Comparison of ENCODE assay signal across 1 cellular context in genomic region chr5:78677777-78678668, GRCh38.
TF ChIP-seq lines count a peak whose summit lies in the region.

No MANE protein-coding gene starts in this region.

TF ChIP-seq in K562, 482 proteins besides CTCF, POLR2A, EP300 and RAD21 (continued from another document and continues in another):
- TF ChIP-seq MTA2 (IDR thresholded peaks at IDR 0.05; ENCODE audit: low read depth) = no peak
- TF ChIP-seq ZNF232 (CRISPR knock-in tag; IDR thresholded peaks at IDR 0.05) = no peak
- no peak for TF ChIP-seq CHD1 (IDR thresholded peaks at IDR 0.05; ENCODE audit: low read length)
- TF ChIP-seq TEAD4 (IDR thresholded peaks at IDR 0.05; ENCODE audit: low read length) = peak; percentile 45
- TF ChIP-seq TEAD4 (CRISPR knock-in tag; IDR thresholded peaks at IDR 0.05; ENCODE audit: borderline replicate concordance) = no peak
- TF ChIP-seq RBFOX2 (IDR thresholded peaks at IDR 0.05; ENCODE audit: low read depth, low read length) = peak; percentile 51
- no peak for TF ChIP-seq CCAR2 (IDR thresholded peaks at IDR 0.05; ENCODE audit: low read depth, low read length)
- no peak for TF ChIP-seq E2F5 (CRISPR knock-in tag; IDR thresholded peaks at IDR 0.05)
- TF ChIP-seq TAF7 (tag; IDR thresholded peaks at IDR 0.05) = no peak
- no peak for TF ChIP-seq ZNF57 (CRISPR knock-in tag; IDR thresholded peaks at IDR 0.05)
- no peak for TF ChIP-seq LCOR (CRISPR knock-in tag; IDR thresholded peaks at IDR 0.05)
- no peak for TF ChIP-seq HDGF (IDR thresholded peaks at IDR 0.05)
- no peak for TF ChIP-seq PBX2 (CRISPR knock-in tag; IDR thresholded peaks at IDR 0.05; ENCODE audit: low read depth)
- TF ChIP-seq PBX2 (tag; conservative IDR thresholded peaks at IDR 0.05; ENCODE audit: low read depth) = no peak
- TF ChIP-seq SNRNP70 (optimal IDR thresholded peaks at IDR 0.05; ENCODE audit: low read depth, low read length) = no peak
- no peak for TF ChIP-seq POLR3G (IDR thresholded peaks at IDR 0.05; ENCODE audit: extremely low read depth, insufficient read length, insufficient replicate concordance)
- no peak for TF ChIP-seq CREB3 (tag; conservative IDR thresholded peaks at IDR 0.05; ENCODE audit: low read depth)
- TF ChIP-seq MAFF (IDR thresholded peaks at IDR 0.05; ENCODE audit: low read length) = no peak
- no peak for TF ChIP-seq HDAC8 (tag; IDR thresholded peaks at IDR 0.05)
- no peak for TF ChIP-seq ZNF146 (CRISPR knock-in tag; IDR thresholded peaks at IDR 0.05; ENCODE audit: unreplicated experiment)
- no peak for TF ChIP-seq ETS2 (tag; IDR thresholded peaks at IDR 0.05; ENCODE audit: borderline replicate concordance, poor library complexity, severe bottlenecking)
- no peak for TF ChIP-seq MEF2A (IDR thresholded peaks at IDR 0.05; ENCODE audit: control insufficient read depth, low read depth, low read length)
- peak; percentile 58; the same call in 1 of the 2 replicates for TF ChIP-seq JUND (IDR thresholded peaks at IDR 0.05; ENCODE audit: borderline replicate concordance, low read depth, low read length)
- peak; percentile 57 for TF ChIP-seq JUND (tag; IDR thresholded peaks at IDR 0.05; ENCODE audit: borderline replicate concordance, low read depth, low read length)
- no peak for TF ChIP-seq DLX4 (CRISPR knock-in tag; IDR thresholded peaks at IDR 0.05)
- TF ChIP-seq ARID2 (IDR thresholded peaks at IDR 0.05) = no peak
- TF ChIP-seq TBL1XR1 (IDR thresholded peaks at IDR 0.05; ENCODE audit: low read length in 2 of 2) = 0 out of 4 replicates have a peak, but pooled peaks of 1 of the 2 experiments have one; percentile 8
- TF ChIP-seq HLTF (IDR thresholded peaks at IDR 0.05) = no peak
- TF ChIP-seq DMBX1 (CRISPR knock-in tag; IDR thresholded peaks at IDR 0.05; ENCODE audit: borderline replicate concordance) = peak; percentile 67; the same call in 1 of the 2 replicates
- no peak for TF ChIP-seq PHTF2 (CRISPR knock-in tag; IDR thresholded peaks at IDR 0.05)
- TF ChIP-seq ZNF551 (CRISPR knock-in tag; IDR thresholded peaks at IDR 0.05) = no peak
- no peak for TF ChIP-seq MTF1 (CRISPR knock-in tag; IDR thresholded peaks at IDR 0.05; ENCODE audit: borderline replicate concordance)
- TF ChIP-seq ZNF398 (CRISPR knock-in tag; IDR thresholded peaks at IDR 0.05) = no peak
- TF ChIP-seq FOS (IDR thresholded peaks at IDR 0.05; ENCODE audit: extremely low read depth, insufficient read length) = no peak
- TF ChIP-seq ELK3 (CRISPR knock-in tag; IDR thresholded peaks at IDR 0.05) = no peak
- no peak for TF ChIP-seq XRCC4 (IDR thresholded peaks at IDR 0.05; ENCODE audit: extremely low read depth, insufficient read depth, insufficient read length)
- TF ChIP-seq ETV5 (CRISPR knock-in tag; IDR thresholded peaks at IDR 0.05; ENCODE audit: low read depth) = no peak
- TF ChIP-seq RCOR1 (IDR thresholded peaks at IDR 0.05; ENCODE audit: borderline replicate concordance in 1 of 2, low read depth in 2 of 2, low read length in 2 of 2) = peak in 1 of 2 experiments; percentile 47; a peak in 1 of 4 replicates
- no peak for TF ChIP-seq ZNF217 (CRISPR knock-in tag; IDR thresholded peaks at IDR 0.05)
- TF ChIP-seq THRB (CRISPR knock-in tag; conservative IDR thresholded peaks at IDR 0.05) = no peak
- no peak for TF ChIP-seq TRIM28 (IDR thresholded peaks at IDR 0.05)
- no peak for TF ChIP-seq HDAC1 (IDR thresholded peaks at IDR 0.05)
- TF ChIP-seq E4F1 (CRISPR knock-in tag; IDR thresholded peaks at IDR 0.05; ENCODE audit: borderline replicate concordance) = no peak
- TF ChIP-seq ZNF764 (CRISPR knock-in tag; IDR thresholded peaks at IDR 0.05; ENCODE audit: low read depth) = no peak
- TF ChIP-seq SP1 (CRISPR knock-in tag; IDR thresholded peaks at IDR 0.05) = no peak
- TF ChIP-seq ARID1B (IDR thresholded peaks at IDR 0.05) = peak; percentile 56; the same call in 1 of the 2 replicates
- TF ChIP-seq NELFE (IDR thresholded peaks at IDR 0.05; ENCODE audit: insufficient read depth, insufficient read length) = no peak
- TF ChIP-seq NRF1 (conservative IDR thresholded peaks at IDR 0.05 in 1 of 2, IDR thresholded peaks at IDR 0.05 in 1 of 2) = no peak
- TF ChIP-seq EWSR1 (IDR thresholded peaks at IDR 0.05; ENCODE audit: borderline replicate concordance, low read depth, partially characterized antibody) = no peak
- no peak for TF ChIP-seq RBM39 (optimal IDR thresholded peaks at IDR 0.05; ENCODE audit: low read depth, low read length)
- TF ChIP-seq NR2C2 (CRISPR knock-in tag; IDR thresholded peaks at IDR 0.05) = no peak
- no peak; the same call in 1 of the 2 replicates for TF ChIP-seq NR2C2 (tag; IDR thresholded peaks at IDR 0.05)
- TF ChIP-seq KLF16 (IDR thresholded peaks at IDR 0.05) = peak; percentile 60; the same call in 1 of the 2 replicates
- TF ChIP-seq ZBTB17 (CRISPR knock-in tag; IDR thresholded peaks at IDR 0.05) = no peak
- no peak for TF ChIP-seq TFAM (CRISPR knock-in tag; conservative IDR thresholded peaks at IDR 0.05)
- no peak for TF ChIP-seq THAP12 (CRISPR knock-in tag; IDR thresholded peaks at IDR 0.05)
- no peak for TF ChIP-seq NKRF (IDR thresholded peaks at IDR 0.05; ENCODE audit: borderline replicate concordance)
